Comparison of ENCODE assay signal across 18 cellular contexts in the genomic region with DNA sequence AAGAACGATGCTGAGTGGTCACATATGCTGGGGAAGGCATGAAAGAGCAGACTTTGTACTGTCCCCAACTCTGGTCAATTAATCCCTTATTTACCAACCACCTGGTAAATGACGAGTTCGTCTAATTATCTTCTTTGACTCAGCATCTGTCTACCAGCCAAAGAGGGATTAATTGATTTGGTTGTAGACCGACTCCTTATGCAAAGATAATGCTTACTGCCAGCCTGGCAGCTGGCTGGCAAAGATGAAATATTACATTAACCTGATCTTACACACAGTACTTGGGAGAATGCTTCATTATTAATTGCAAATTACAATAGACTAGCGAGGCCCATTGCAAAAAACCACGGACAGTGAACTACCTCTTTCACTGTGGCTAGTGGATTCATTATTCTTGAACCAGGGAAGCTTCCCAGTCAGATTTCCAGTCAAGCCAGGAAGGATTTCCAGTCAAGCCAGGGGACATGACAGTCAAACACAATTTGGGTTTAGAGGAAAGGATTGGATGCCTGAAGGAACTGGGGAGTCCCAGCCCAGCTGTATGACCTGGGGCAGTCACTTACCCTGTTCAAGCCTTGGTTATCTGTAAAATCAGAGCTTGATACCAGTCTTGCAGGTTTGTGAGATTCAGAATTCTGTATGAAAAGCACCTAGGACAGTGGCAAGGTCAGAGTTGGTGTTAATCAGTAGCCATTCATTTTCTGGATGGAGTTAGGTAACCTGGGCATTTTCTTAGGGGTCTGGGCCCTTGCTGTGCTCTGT.
DNase-seq lines count a peak whose midpoint lies in the region; ATAC-seq and FAIRE-seq lines count a peak whose summit lies in the region.
"Had no signal": no experiment of that assay in that cellular context is flagged by ENCODE, and none has a peak within 500 bp of the region (broad histone marks: within the 10 kb centered on the region; RNA-seq: fewer than 3 reads in every experiment).

No MANE protein-coding gene starts in this region.

- H3K27me3 Mint-ChIP-seq in dendritic cell treated with granulocyte-macrophage colony-stimulating factor and Interleukin-4, amounts not matched to agents 40 ng/mL and 50 ng/mL, for 4 days = no peaks in the 10 kb centered on the region
- H3K27me3 Mint-ChIP-seq: activated CD4-positive, alpha-beta T cell treated with anti-CD3 and anti-CD28 coated beads for 36 hours had no signal

- no peak overlapping the region for H3K4me3 ChIP-seq in small intestine (ENCODE audit: low read depth in 1 of 2, low read length in 2 of 2)
- H3K4me3 ChIP-seq: ascending aorta, thoracic aorta had no signal

- no peaks in the 10 kb centered on the region for H3K36me3 ChIP-seq in small intestine (ENCODE audit: control insufficient read depth in 2 of 2, insufficient read depth in 2 of 2, low read length in 2 of 2)
- H3K36me3 ChIP-seq: ascending aorta, BE2C, thoracic aorta had no signal

- no peak overlapping the region for H3K4me3 Mint-ChIP-seq in dendritic cell treated with granulocyte-macrophage colony-stimulating factor and Interleukin-4, amounts not matched to agents 40 ng/mL and 50 ng/mL, for 4 days
- H3K4me3 Mint-ChIP-seq: activated CD4-positive, alpha-beta T cell treated with anti-CD3 and anti-CD28 coated beads for 36 hours had no signal

- H3K4me1 ChIP-seq in small intestine (ENCODE audit: control insufficient read depth in 2 of 2, insufficient read depth in 1 of 2, low read depth in 1 of 2, low read length in 1 of 2) = peaks cover 0 to 2% of the 10 kb centered on the region in 2 donors

- H3K27ac Mint-ChIP-seq in dendritic cell treated with granulocyte-macrophage colony-stimulating factor and Interleukin-4, amounts not matched to agents 40 ng/mL and 50 ng/mL, for 4 days = peak overlapping the region; percentile 7
- H3K27ac Mint-ChIP-seq: activated CD4-positive, alpha-beta T cell treated with anti-CD3 and anti-CD28 coated beads for 36 hours had no signal

- FAIRE-seq in small intestine (lab: Jason Lieb, UNC) = no peak
- FAIRE-seq: endometrium had no signal

- intact Hi-C loops in dendritic cell treated with granulocyte-macrophage colony-stimulating factor and Interleukin-4, amounts not matched to agents 40 ng/mL and 50 ng/mL, for 4 days (cut with micrococcal nuclease) = no loop called here

- 40 to 66% (median 48%) methylated on average over 6 of the region's 6 CpGs for WGBS in small intestine, 3 donors

- H3K4me1 Mint-ChIP-seq in dendritic cell treated with granulocyte-macrophage colony-stimulating factor and Interleukin-4, amounts not matched to agents 40 ng/mL and 50 ng/mL, for 4 days (ENCODE audit: low read depth) = peaks cover 66% of the 10 kb centered on the region

- no peak for ATAC-seq in HG03095 (IDR thresholded peaks at IDR 0.05; ENCODE audit: unreplicated experiment)
- no peak for ATAC-seq in stimulated activated naive CD8-positive, alpha-beta T cell treated with anti-CD3 and anti-CD28 coated beads, Interleukin-15, Interleukin-2, amounts not matched to agents 100 U/mL and 50 U/mL, for 24 hours
- ATAC-seq: activated CD4-positive, alpha-beta T cell treated with anti-CD3 and anti-CD28 coated beads for 36 hours; left lobe of liver had no signal

- no peak overlapping the region for H3K27ac ChIP-seq in small intestine (ENCODE audit: low read depth in 1 of 2, low read length in 1 of 2)
- H3K27ac ChIP-seq: ascending aorta, thoracic aorta had no signal

- DNase-seq in ELF-1 (ENCODE audit: low read depth, low spot score) (peak; percentile 62), NCI-H446 (lab: John Stamatoyannopoulos, UW) (peak; percentile 33 to 72), small intestine (peak; percentile 62), activated gamma-delta T cell treated with Interleukin-2 at 50 U/mL for 16 hours (no peak)
- no peak for DNase-seq in stimulated activated naive CD8-positive, alpha-beta T cell treated with anti-CD3 and anti-CD28 coated beads, Interleukin-15, Interleukin-2, amounts not matched to agents 100 U/mL and 50 U/mL, for 24 hours
- DNase-seq: activated CD4-positive, alpha-beta T cell treated with anti-CD3 and anti-CD28 coated beads for 36 hours; activated CD8-positive, alpha-beta memory T cell treated with anti-CD3 and anti-CD28 coated beads, Interleukin-2, amount 50 U/mL, for 4 hours; activated naive CD4-positive, alpha-beta T cell; BE2C; Kasumi-1; NCI-H510A; stimulated activated CD4-positive, alpha-beta T cell treated with anti-CD3 and anti-CD28 coated beads, Interleukin-4, amount 100 ng/mL, for 24 hours had no signal

- no peaks in the 10 kb centered on the region for H3K27me3 ChIP-seq in small intestine (ENCODE audit: control insufficient read depth in 2 of 2, insufficient read depth in 2 of 2, low read length in 2 of 2)
- H3K27me3 ChIP-seq: ascending aorta, BE2C had no signal

- peaks cover 25% of the 10 kb centered on the region for H3K9me3 Mint-ChIP-seq in dendritic cell treated with granulocyte-macrophage colony-stimulating factor and Interleukin-4, amounts not matched to agents 40 ng/mL and 50 ng/mL, for 4 days

- H3K9me3 ChIP-seq in small intestine (ENCODE audit: control insufficient read depth, low read depth) = no peaks in the 10 kb centered on the region
- H3K9me3 ChIP-seq: ascending aorta, BE2C, thoracic aorta had no signal

- H3K36me3 Mint-ChIP-seq in dendritic cell treated with granulocyte-macrophage colony-stimulating factor and Interleukin-4, amounts not matched to agents 40 ng/mL and 50 ng/mL, for 4 days (ENCODE audit: low read depth) = peaks cover 61% of the 10 kb centered on the region

Comparison
In these comparisons a context has a peak if more than half of its experiments do, and no peak if none do; other contexts are left out.
1. DNase-seq: peak in ELF-1 (single experiment), NCI-H446 (2 of 2) and small intestine (single experiment); none in stimulated activated naive CD8-positive, alpha-beta T cell treated with anti-CD3 and anti-CD28 coated beads, Interleukin-15, Interleukin-2, amounts not matched to agents 100 U/mL and 50 U/mL, for 24 hours (single experiment) and activated gamma-delta T cell treated with Interleukin-2 at 50 U/mL for 16 hours (single experiment).